Comparison of ENCODE assay signal across 8 cellular contexts in the genomic region with DNA sequence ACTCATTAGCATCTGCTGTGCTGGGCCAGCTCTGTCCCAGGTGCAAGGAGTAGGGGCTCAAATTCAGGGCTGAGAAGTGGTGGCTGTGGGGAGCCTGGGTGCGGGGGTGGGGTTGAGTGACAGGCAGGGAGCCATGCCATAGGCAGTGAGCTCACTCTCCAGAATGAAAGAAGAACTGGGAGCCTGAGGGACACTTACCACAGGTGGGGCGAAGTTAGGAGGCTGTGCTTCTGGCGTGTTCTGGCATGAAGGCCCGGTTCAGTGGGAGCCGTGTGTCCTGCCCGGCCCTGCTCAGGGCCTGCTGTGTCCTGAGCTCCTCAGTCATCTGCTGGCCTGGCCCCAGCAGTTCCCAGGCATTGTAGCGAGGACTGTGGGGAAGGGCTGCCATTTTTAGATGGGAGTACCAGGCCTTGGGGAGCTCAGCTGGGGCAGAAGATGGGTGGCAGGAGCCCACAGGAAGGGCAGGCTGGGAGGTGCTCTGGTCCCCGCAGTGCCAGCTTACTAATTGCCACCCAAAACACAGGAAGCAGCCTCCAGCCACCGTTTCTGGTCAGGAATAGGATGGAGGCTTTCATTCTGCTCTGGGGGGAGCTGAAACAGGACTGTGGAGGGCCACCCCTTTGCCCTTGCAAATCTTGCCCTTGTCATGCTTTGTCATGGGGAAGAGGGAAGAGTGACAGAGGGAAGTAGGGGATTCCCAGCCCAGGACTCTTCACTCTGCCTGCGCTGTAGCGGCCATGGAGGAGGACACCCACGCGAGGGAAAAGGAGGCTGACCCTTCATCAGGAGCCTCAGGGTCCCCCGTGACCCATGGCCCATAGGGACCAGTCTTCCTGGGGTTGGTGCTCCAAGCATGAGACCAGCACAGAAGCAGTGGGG.
DNase-seq lines count a peak whose midpoint lies in the region; ATAC-seq lines count a peak whose summit lies in the region.

No MANE protein-coding gene starts in this region.

- DNase-seq in activated CD8-positive, alpha-beta memory T cell treated with anti-CD3 and anti-CD28 coated beads, Interleukin-2, amount 50 U/mL, for 48 hours: peak; percentile 67
- DNase-seq in left ventricle myocardium superior: no peak
- DNase-seq in stimulated activated naive CD8-positive, alpha-beta T cell treated with anti-CD3 and anti-CD28 coated beads, Interleukin-15, Interleukin-2, amounts not matched to agents 100 U/mL and 50 U/mL, for 24 hours: peak; percentile 73
- DNase-seq in SW 1271 (lab: John Stamatoyannopoulos, UW): no peak
- DNase-seq in NCI-H2196 treated with DMSO at 0.1 percent for 48 hours (lab: John Stamatoyannopoulos, UW; ENCODE audit: unreplicated experiment): no peak
- DNase-seq in effector CD4-positive, alpha-beta T cell: no peak

- intact Hi-C loops in left ventricle myocardium superior (cut with micrococcal nuclease): no loop called here

- ATAC-seq in GM19043 (IDR thresholded peaks at IDR 0.05; ENCODE audit: low read depth, unreplicated experiment) (peak; percentile 24), HG03097 (IDR thresholded peaks at IDR 0.05; ENCODE audit: low FRiP score, unreplicated experiment) (peak; percentile 3), left ventricle myocardium superior (peak; percentile 29)
- peak; percentile 24 for ATAC-seq in stimulated activated naive CD8-positive, alpha-beta T cell treated with anti-CD3 and anti-CD28 coated beads, Interleukin-15, Interleukin-2, amounts not matched to agents 100 U/mL and 50 U/mL, for 24 hours

Comparison
In these comparisons a context has a peak if more than half of its experiments do, and no peak if none do; other contexts are left out.
1. DNase-seq: peak in activated CD8-positive, alpha-beta memory T cell treated with anti-CD3 and anti-CD28 coated beads, Interleukin-2, amount 50 U/mL, for 48 hours (single experiment) and stimulated activated naive CD8-positive, alpha-beta T cell treated with anti-CD3 and anti-CD28 coated beads, Interleukin-15, Interleukin-2, amounts not matched to agents 100 U/mL and 50 U/mL, for 24 hours (single experiment); none in left ventricle myocardium superior (single experiment), SW 1271 (0 of 2), NCI-H2196 treated with DMSO at 0.1 percent for 48 hours (single experiment) and effector CD4-positive, alpha-beta T cell (single experiment).
2. Peak in every context shown above with its lines, with median percentiles within 50 percentile points of each other: ATAC-seq.